ENCODE assay signal across 1 cellular context in the genomic region with DNA sequence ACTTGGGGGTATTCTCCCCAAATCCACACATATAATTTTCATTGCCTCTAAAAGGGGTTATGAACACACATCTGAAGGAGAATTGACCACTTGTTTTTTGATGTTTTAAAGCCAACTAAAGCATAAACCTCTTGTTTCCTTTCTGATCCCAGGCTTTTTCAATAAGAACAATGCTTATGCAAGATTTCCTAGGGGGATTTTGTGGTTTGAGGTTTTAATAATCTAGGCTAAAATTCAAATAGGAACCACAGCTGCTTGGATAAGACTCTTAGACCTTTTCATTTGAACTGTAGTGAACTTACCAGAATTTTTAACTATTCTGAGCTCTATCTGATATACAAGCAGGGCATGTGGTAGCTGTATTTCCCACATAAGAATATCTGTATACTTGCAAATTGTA.
TF ChIP-seq lines count a peak whose summit lies in the region.

No MANE protein-coding gene starts in this region.

TF ChIP-seq in SK-N-SH, 30 proteins besides CTCF, POLR2A, EP300 and RAD21 (continued from another document):
- TF ChIP-seq ZBTB33 (IDR thresholded peaks at IDR 0.05; ENCODE audit: borderline replicate concordance, low read depth) = no peak
- TF ChIP-seq, protein P1, sequence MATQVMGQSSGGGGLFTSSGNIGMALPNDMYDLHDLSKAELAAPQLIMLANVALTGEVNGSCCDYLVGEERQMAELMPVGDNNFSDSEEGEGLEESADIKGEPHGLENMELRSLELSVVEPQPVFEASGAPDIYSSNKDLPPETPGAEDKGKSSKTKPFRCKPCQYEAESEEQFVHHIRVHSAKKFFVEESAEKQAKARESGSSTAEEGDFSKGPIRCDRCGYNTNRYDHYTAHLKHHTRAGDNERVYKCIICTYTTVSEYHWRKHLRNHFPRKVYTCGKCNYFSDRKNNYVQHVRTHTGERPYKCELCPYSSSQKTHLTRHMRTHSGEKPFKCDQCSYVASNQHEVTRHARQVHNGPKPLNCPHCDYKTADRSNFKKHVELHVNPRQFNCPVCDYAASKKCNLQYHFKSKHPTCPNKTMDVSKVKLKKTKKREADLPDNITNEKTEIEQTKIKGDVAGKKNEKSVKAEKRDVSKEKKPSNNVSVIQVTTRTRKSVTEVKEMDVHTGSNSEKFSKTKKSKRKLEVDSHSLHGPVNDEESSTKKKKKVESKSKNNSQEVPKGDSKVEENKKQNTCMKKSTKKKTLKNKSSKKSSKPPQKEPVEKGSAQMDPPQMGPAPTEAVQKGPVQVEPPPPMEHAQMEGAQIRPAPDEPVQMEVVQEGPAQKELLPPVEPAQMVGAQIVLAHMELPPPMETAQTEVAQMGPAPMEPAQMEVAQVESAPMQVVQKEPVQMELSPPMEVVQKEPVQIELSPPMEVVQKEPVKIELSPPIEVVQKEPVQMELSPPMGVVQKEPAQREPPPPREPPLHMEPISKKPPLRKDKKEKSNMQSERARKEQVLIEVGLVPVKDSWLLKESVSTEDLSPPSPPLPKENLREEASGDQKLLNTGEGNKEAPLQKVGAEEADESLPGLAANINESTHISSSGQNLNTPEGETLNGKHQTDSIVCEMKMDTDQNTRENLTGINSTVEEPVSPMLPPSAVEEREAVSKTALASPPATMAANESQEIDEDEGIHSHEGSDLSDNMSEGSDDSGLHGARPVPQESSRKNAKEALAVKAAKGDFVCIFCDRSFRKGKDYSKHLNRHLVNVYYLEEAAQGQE (IDR thresholded peaks at IDR 0.05; ENCODE audit: low read depth, low read length) = no peak
